1 cellular context compared by ENCODE assay signal in the genomic region with DNA sequence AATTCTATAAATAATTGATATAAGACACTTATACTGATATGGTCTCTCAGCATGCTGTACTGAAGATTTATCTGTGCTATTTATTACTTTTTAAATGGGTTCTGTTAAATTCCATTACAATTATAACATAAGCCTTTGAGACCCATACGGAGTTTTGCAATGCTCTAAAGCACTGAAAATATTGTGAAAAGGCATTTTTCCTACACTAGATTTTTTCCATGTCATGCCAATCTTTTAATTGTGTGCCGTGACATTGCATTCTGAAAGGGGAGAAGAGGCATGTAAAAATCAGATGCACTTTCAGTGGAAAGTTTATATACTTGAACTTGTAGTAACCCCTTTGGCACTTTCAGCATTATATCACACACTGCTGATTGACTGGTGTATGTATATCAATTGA.
TF ChIP-seq lines count a peak whose summit lies in the region.

No MANE protein-coding gene starts in this region.

TF ChIP-seq in IMR-90, 13 proteins besides CTCF, POLR2A, EP300 and RAD21:
- TF ChIP-seq CEBPB (IDR thresholded peaks at IDR 0.05; ENCODE audit: low read depth, low read length) (no peak), MXI1 (IDR thresholded peaks at IDR 0.05; ENCODE audit: borderline replicate concordance, low read depth, low read length) (no peak), NFE2L2 (IDR thresholded peaks at IDR 0.05; ENCODE audit: low read depth, low read length) (no peak), SMC3 (IDR thresholded peaks at IDR 0.05; ENCODE audit: low read depth, low read length) (no peak), RCOR1 (IDR thresholded peaks at IDR 0.05; ENCODE audit: insufficient replicate concordance, low read length) (no peak), BHLHE40 (IDR thresholded peaks at IDR 0.05; ENCODE audit: low read depth, low read length) (no peak), RFX5 (IDR thresholded peaks at IDR 0.05; ENCODE audit: low read depth, low read length) (no peak), CHD1 (IDR thresholded peaks at IDR 0.05; ENCODE audit: low read depth, low read length) (no peak), MAFK (IDR thresholded peaks at IDR 0.05; ENCODE audit: low read depth, low read length) (no peak), FOS (IDR thresholded peaks at IDR 0.05; ENCODE audit: low read depth, low read length) (no peak), MAZ (IDR thresholded peaks at IDR 0.05; ENCODE audit: borderline replicate concordance, low read depth, low read length) (no peak)
- TF ChIP-seq, protein P1, sequence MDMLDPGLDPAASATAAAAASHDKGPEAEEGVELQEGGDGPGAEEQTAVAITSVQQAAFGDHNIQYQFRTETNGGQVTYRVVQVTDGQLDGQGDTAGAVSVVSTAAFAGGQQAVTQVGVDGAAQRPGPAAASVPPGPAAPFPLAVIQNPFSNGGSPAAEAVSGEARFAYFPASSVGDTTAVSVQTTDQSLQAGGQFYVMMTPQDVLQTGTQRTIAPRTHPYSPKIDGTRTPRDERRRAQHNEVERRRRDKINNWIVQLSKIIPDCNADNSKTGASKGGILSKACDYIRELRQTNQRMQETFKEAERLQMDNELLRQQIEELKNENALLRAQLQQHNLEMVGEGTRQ (IDR thresholded peaks at IDR 0.05; ENCODE audit: low read depth, low read length), result no peak
- TF ChIP-seq, protein P2, sequence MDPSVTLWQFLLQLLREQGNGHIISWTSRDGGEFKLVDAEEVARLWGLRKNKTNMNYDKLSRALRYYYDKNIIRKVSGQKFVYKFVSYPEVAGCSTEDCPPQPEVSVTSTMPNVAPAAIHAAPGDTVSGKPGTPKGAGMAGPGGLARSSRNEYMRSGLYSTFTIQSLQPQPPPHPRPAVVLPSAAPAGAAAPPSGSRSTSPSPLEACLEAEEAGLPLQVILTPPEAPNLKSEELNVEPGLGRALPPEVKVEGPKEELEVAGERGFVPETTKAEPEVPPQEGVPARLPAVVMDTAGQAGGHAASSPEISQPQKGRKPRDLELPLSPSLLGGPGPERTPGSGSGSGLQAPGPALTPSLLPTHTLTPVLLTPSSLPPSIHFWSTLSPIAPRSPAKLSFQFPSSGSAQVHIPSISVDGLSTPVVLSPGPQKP (IDR thresholded peaks at IDR 0.05; ENCODE audit: borderline replicate concordance, low read depth, low read length), result no peak
